ENCODE assay signal across 19 cellular contexts in genomic region chr3:164380156-164380555, GRCh38.
DNase-seq lines count a peak whose midpoint lies in the region; ATAC-seq lines count a peak whose summit lies in the region.
"Had no signal": no experiment of that assay in that cellular context is flagged by ENCODE, and none has a peak within 500 bp of the region (broad histone marks: within the 10 kb centered on the region; RNA-seq: fewer than 3 reads in every experiment).

No MANE protein-coding gene starts in this region.

- no peak overlapping the region for H2AK5ac ChIP-seq in trophoblast cell (ENCODE audit: low read length)

- DNase-seq in DMS53 (lab: John Stamatoyannopoulos, UW) (peak; percentile 2), DMS53 treated with DMSO at 0.1 percent for 48 hours (lab: John Stamatoyannopoulos, UW; ENCODE audit: unreplicated experiment) (no peak), left colon (no peak), trophoblast cell (peak; percentile 52 to 71), NCI-H1417 (lab: John Stamatoyannopoulos, UW) (no peak)
- DNase-seq: CD4-positive, CD25-positive, alpha-beta regulatory T cell; CD8-positive, alpha-beta T cell; DMS 273 treated with DMSO at 0.1 percent for 48 hours; DND-41; GDM1; H9 had no signal

- no peak overlapping the region for H3K4ac ChIP-seq in trophoblast cell (ENCODE audit: low read depth, low read length)

- no peak overlapping the region for H4K12ac ChIP-seq in trophoblast cell (ENCODE audit: low read depth, low read length)

- intact Hi-C loops in left colon (cut with DNase I, micrococcal nuclease), result no loop called here

- H3K27me3 ChIP-seq in trophoblast cell (ENCODE audit: insufficient read depth, low read length), result no peaks in the 10 kb centered on the region
- H3K27me3 ChIP-seq: BLaER1 had no signal

- H2BK12ac ChIP-seq in trophoblast cell (ENCODE audit: low read length), result no peak overlapping the region

- WGBS in trophoblast cell (ENCODE audit: extremely low coverage, insufficient coverage, insufficient read length), result no CpG with 5 or more reads among the region's 3 CpGs

- no peak overlapping the region for H4K8ac ChIP-seq in trophoblast cell (ENCODE audit: low read depth, low read length)

- H3K14ac ChIP-seq in trophoblast cell (ENCODE audit: low read length), result no peak overlapping the region

- H2BK120ac ChIP-seq in trophoblast cell (ENCODE audit: insufficient read depth, low read length, poor library complexity), result no peak overlapping the region

- H3K79me2 ChIP-seq in trophoblast cell (ENCODE audit: control insufficient read depth, insufficient read depth, low read length, poor library complexity), result no peaks in the 10 kb centered on the region

- H4K91ac ChIP-seq in trophoblast cell (ENCODE audit: low read depth, low read length), result no peak overlapping the region

- no peak overlapping the region for H3K4me2 ChIP-seq in trophoblast cell (ENCODE audit: low read length)
- H3K4me2 ChIP-seq: BLaER1, GM23338 had no signal

- no peak overlapping the region for H3K4me3 ChIP-seq in trophoblast cell (ENCODE audit: low read depth, low read length)
- H3K4me3 ChIP-seq: BLaER1, GM12878, GM23338 had no signal

- H3K4me1 ChIP-seq in trophoblast cell (ENCODE audit: control insufficient read depth in 1 of 2, insufficient read depth in 2 of 2, low read length in 2 of 2), result no peaks in the 10 kb centered on the region
- H3K4me1 ChIP-seq: BLaER1, Caco-2 had no signal

- H3K27ac ChIP-seq in trophoblast cell (ENCODE audit: low read depth, low read length), result no peak overlapping the region
- H3K27ac ChIP-seq: 22Rv1, BLaER1, C4-2B had no signal

- H2AFZ ChIP-seq in trophoblast cell (ENCODE audit: insufficient read depth, low read length, poor library complexity), result no peak overlapping the region
- H2AFZ ChIP-seq: GM23338 had no signal

- H3K18ac ChIP-seq in trophoblast cell (ENCODE audit: low read length), result no peak overlapping the region

- no peak overlapping the region for H2BK5ac ChIP-seq in trophoblast cell (ENCODE audit: low read depth, low read length, poor library complexity)

- no peak overlapping the region for H3K9ac ChIP-seq in trophoblast cell (ENCODE audit: low read length)
- H3K9ac ChIP-seq: BLaER1 had no signal

- no peaks in the 10 kb centered on the region for H3K79me1 ChIP-seq in trophoblast cell (ENCODE audit: low read length)

- no peak overlapping the region for H3K23ac ChIP-seq in trophoblast cell (ENCODE audit: low read length)

- no peaks in the 10 kb centered on the region for H3K9me3 ChIP-seq in trophoblast cell (ENCODE audit: insufficient read depth, low read depth, low read length)
- H3K9me3 ChIP-seq: BLaER1, Caco-2 had no signal

- H3K36me3 ChIP-seq in trophoblast cell (ENCODE audit: control insufficient read depth in 1 of 2, insufficient read depth in 2 of 2, low read length in 2 of 2), result no peaks in the 10 kb centered on the region
- H3K36me3 ChIP-seq: BLaER1 had no signal

- ATAC-seq in left colon (peak; percentile 56), GM18907 (IDR thresholded peaks at IDR 0.05; ENCODE audit: unreplicated experiment) (no peak)
- ATAC-seq: CD8-positive, alpha-beta T cell; GM12878; GM23338; HCT116 had no signal

Comparison
In these comparisons a context has a peak if more than half of its experiments do, and no peak if none do; other contexts are left out.
1. DNase-seq: peak in DMS53 (single experiment) and trophoblast cell (2 of 2); none in DMS53 treated with DMSO at 0.1 percent for 48 hours (single experiment), left colon (0 of 2) and NCI-H1417 (0 of 3).